12 cellular contexts compared by ENCODE assay signal in genomic region chr3:16252243-16252978, GRCh38. TPM values are rescaled to one million over a fixed set of nuclear protein-coding genes. Genes with fewer than 3 reads are reported as not detected.
DNase-seq lines count a peak whose midpoint lies in the region; ATAC-seq and TF ChIP-seq lines count a peak whose summit lies in the region.
"Had no signal": no experiment of that assay in that cellular context is flagged by ENCODE, and none has a peak within 500 bp of the region (broad histone marks: within the 10 kb centered on the region; RNA-seq: fewer than 3 reads in every experiment).

No MANE protein-coding gene starts in this region.

- no peak for TF ChIP-seq CTCF in 22Rv1 (IDR thresholded peaks at IDR 0.05)

- DNase-seq in HT1080 (ENCODE audit: low read depth), result peak; percentile 33
- peak; percentile 26 to 45 for DNase-seq in dermis microvascular lymphatic vessel endothelial cell (ENCODE audit: low read depth in 2 of 2)
- DNase-seq in EL, result no peak
- no peak for DNase-seq in stimulated activated CD4-positive, alpha-beta T cell treated with anti-CD3 and anti-CD28 coated beads, Interleukin-12 subunit alpha, Interleukin-12 subunit beta, amount 100 ng/mL, for 4 hours
- DNase-seq in RPMI8226, result no peak
- DNase-seq: erythroblast, NCI-H2081 treated with DMSO at 0.1 percent for 48 hours had no signal

- peak overlapping the region; percentile 67 for H3K27ac ChIP-seq in 22Rv1
- H3K27ac ChIP-seq: A549 had no signal

- ATAC-seq in GM19452 (IDR thresholded peaks at IDR 0.05; ENCODE audit: unreplicated experiment) (peak; percentile 48), SK-N-SH treated with all-trans-retinoic acid at 6 μM for 48 hours (no peak)
- ATAC-seq: A549; activated naive CD4-positive, alpha-beta T cell treated with anti-CD3 and anti-CD28 coated beads, Interleukin-2, amount 50 U/mL, for 72 hours had no signal

TF ChIP-seq in SK-N-SH treated with all-trans-retinoic acid at 6 μM for 48 hours, 23 proteins besides CTCF, POLR2A, EP300 and RAD21:
- TF ChIP-seq CREB5 (CRISPR knock-in tag; IDR thresholded peaks at IDR 0.05; ENCODE audit: low read depth) (no peak), ZNF70 (CRISPR knock-in tag; IDR thresholded peaks at IDR 0.05) (no peak), TCF4 (CRISPR knock-in tag; IDR thresholded peaks at IDR 0.05; ENCODE audit: borderline replicate concordance) (no peak), BACH2 (CRISPR knock-in tag; IDR thresholded peaks at IDR 0.05; ENCODE audit: borderline replicate concordance) (no peak), RARB (CRISPR knock-in tag; IDR thresholded peaks at IDR 0.05) (no peak), TOX (CRISPR knock-in tag; IDR thresholded peaks at IDR 0.05; ENCODE audit: borderline replicate concordance) (no peak), TSHZ2 (CRISPR knock-in tag; IDR thresholded peaks at IDR 0.05) (no peak), SNAI2 (CRISPR knock-in tag; IDR thresholded peaks at IDR 0.05) (no peak), ZNF565 (CRISPR knock-in tag; conservative IDR thresholded peaks at IDR 0.05; ENCODE audit: low read depth) (no peak)

RNA-seq across cellular contexts. Expression of gene DPH3, which starts 12.3 kb away (rescaled TPM):
- 15.7 and 19.6 TPM in 2 replicates for total RNA-seq in HT1080 (2014; rRNA removed; shearing (Covaris generic))
- 27.2 and 29.3 TPM in 2 replicates for polyA plus RNA-seq in HT1080 (2015; cell fraction: cytosol; rRNA removed)
- polyA plus RNA-seq in HT1080 (2015; cell fraction: nucleus; rRNA removed), result 7.7 and 8.5 TPM in 2 replicates
- 16.4 and 20.9 TPM in 2 replicates for total RNA-seq in dermis microvascular lymphatic vessel endothelial cell

RNA-seq across cellular contexts. Expression of gene OXNAD1, which starts 12.6 kb away (rescaled TPM):
- 26.4 and 33.1 TPM in 2 replicates for total RNA-seq in HT1080 (2014; rRNA removed; shearing (Covaris generic))
- 14.6 and 16.4 TPM in 2 replicates for polyA plus RNA-seq in HT1080 (2015; cell fraction: cytosol; rRNA removed)
- 13.6 and 16.6 TPM in 2 replicates for polyA plus RNA-seq in HT1080 (2015; cell fraction: nucleus; rRNA removed)
- 10.0 and 13.8 TPM in 2 replicates for total RNA-seq in dermis microvascular lymphatic vessel endothelial cell

Comparison
In these comparisons a context has a peak if more than half of its experiments do, and no peak if none do; other contexts are left out.
1. DNase-seq: peak in HT1080 (single experiment) and dermis microvascular lymphatic vessel endothelial cell (2 of 2); none in EL (single experiment), stimulated activated CD4-positive, alpha-beta T cell treated with anti-CD3 and anti-CD28 coated beads, Interleukin-12 subunit alpha, Interleukin-12 subunit beta, amount 100 ng/mL, for 4 hours (single experiment) and RPMI8226 (single experiment).